37 cellular contexts compared by ENCODE assay signal in the genomic region with DNA sequence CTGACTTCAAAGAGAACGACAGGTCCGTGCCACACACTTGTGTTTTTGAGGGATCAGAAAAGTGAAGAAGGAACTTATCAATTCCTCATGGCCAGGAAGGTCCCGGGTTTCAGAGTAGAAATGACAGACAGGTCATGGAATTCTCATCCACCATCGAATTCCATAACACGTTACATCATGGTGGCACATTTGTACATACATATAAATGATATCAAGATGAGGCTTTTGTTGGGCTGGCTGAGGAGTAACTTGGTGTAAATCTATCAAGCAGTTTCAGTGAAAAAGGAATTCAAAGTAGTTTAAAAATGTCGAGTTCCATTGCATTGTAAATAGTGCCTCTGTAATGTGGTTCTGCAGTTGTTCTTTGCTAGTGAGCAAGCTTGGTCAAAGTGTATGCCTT. TPM values are rescaled to one million over a fixed set of nuclear protein-coding genes. Genes with fewer than 3 reads are reported as not detected.
"Had no signal": no experiment of that assay in that cellular context is flagged by ENCODE, and none has a peak within 500 bp of the region (broad histone marks: within the 10 kb centered on the region; RNA-seq: fewer than 3 reads in every experiment).

No MANE protein-coding gene starts in this region.

- H3K27ac Mint-ChIP-seq: activated CD4-positive, alpha-beta memory T cell treated with anti-CD3 and anti-CD28 coated beads, Interleukin-2, amount 10 ng/mL, durations not matched to agents 7 days and 5 days; activated CD4-positive, alpha-beta T cell treated with anti-CD3 and anti-CD28 coated beads for 36 hours; activated CD4-positive, alpha-beta T cell treated with anti-CD3 and anti-CD28 coated beads, Interleukin-2, amount 10 ng/mL, durations not matched to agents 7 days and 5 days; activated CD8-positive, alpha-beta memory T cell treated with anti-CD3 and anti-CD28 coated beads, Interleukin-2, amount 10 ng/mL, durations not matched to agents 7 days and 5 days; activated CD8-positive, alpha-beta T cell treated with anti-CD3 and anti-CD28 coated beads, Interleukin-2, amount 10 ng/mL, durations not matched to agents 7 days and 5 days; activated naive CD4-positive, alpha-beta T cell treated with anti-CD3 and anti-CD28 coated beads, Interleukin-2, amount 10 ng/mL, durations not matched to agents 7 days and 5 days; activated naive CD4-positive, alpha-beta T cell treated with anti-CD3 and anti-CD28 coated beads, Interleukin-2, amount 50 U/mL, for 24 hours; activated naive CD8-positive, alpha-beta T cell; activated naive CD8-positive, alpha-beta T cell treated with anti-CD3 and anti-CD28 coated beads, Interleukin-2, amount 10 ng/mL, durations not matched to agents 7 days and 5 days; activated naive CD8-positive, alpha-beta T cell treated with anti-CD3 and anti-CD28 coated beads, Interleukin-2, amount 50 U/mL, for 24 hours; activated T-cell treated with anti-CD3 and anti-CD28 coated beads, Interleukin-2, amount 50 U/mL, for 24 hours; activated T-helper 2 cell treated with anti-CD3 and anti-CD28 coated beads, Interferon-gamma antibody, Interleukin-2, Interleukin-4, amounts not matched to agents 10 μg/mL and 5 μg/mL and 100 μg/mL, durations not matched to agents 14 hours and 24 hours and 36 hours; brain; T-helper 1 cell treated with Interleukin-12 subunit alpha and Interleukin-12 subunit beta and Interleukin-4 antibody, amounts not matched to agents 30 μg/mL and 1 μg/mL, for 36 hours; T-helper 2 cell treated with Interferon-gamma antibody and Interleukin-4, amounts not matched to agents 5 μg/mL and 100 μg/mL, for 36 hours had no signal

- H3K4me1 ChIP-seq: ascending aorta had no signal

- H3K36me3 ChIP-seq: cardiac muscle cell had no signal

- H3K27me3 Mint-ChIP-seq: activated CD4-positive, alpha-beta T cell treated with anti-CD3 and anti-CD28 coated beads for 36 hours; activated naive CD4-positive, alpha-beta T cell treated with anti-CD3 and anti-CD28 coated beads, Interleukin-2, amount 50 U/mL, for 24 hours; activated naive CD8-positive, alpha-beta T cell; activated T-cell treated with anti-CD3 and anti-CD28 coated beads, Interleukin-2, amount 50 U/mL, for 24 hours had no signal

- H3K4me3 ChIP-seq: ascending aorta, cardiac muscle cell had no signal

- H3K27me3 ChIP-seq: ascending aorta had no signal

- DNase-seq: activated CD4-positive, alpha-beta memory T cell treated with anti-CD3 and anti-CD28 coated beads, Interleukin-2, amount 10 ng/mL, durations not matched to agents 7 days and 5 days; activated CD4-positive, alpha-beta T cell treated with anti-CD3 and anti-CD28 coated beads for 1 hour; activated CD4-positive, alpha-beta T cell treated with anti-CD3 and anti-CD28 coated beads for 36 hours; activated CD4-positive, alpha-beta T cell treated with anti-CD3 and anti-CD28 coated beads for 48 hours; activated CD4-positive, alpha-beta T cell treated with anti-CD3 and anti-CD28 coated beads, Interleukin-2, amount 10 ng/mL, durations not matched to agents 7 days and 5 days; activated CD4-positive, alpha-beta T cell treated with anti-CD3 and anti-CD28 coated beads, Interleukin-2, amount 50 U/mL, for 48 hours; activated CD4-positive, CD25-positive, alpha-beta regulatory T cell; activated CD8-positive, alpha-beta memory T cell treated with anti-CD3 and anti-CD28 coated beads for 24 hours; activated CD8-positive, alpha-beta memory T cell treated with anti-CD3 and anti-CD28 coated beads, Interleukin-2, amount 10 ng/mL, durations not matched to agents 7 days and 5 days; activated CD8-positive, alpha-beta memory T cell treated with anti-CD3 and anti-CD28 coated beads, Interleukin-2, amount 50 U/mL, for 48 hours; activated CD8-positive, alpha-beta T cell treated with anti-CD3 and anti-CD28 coated beads, Interleukin-2, amount 10 ng/mL, durations not matched to agents 7 days and 5 days; activated effector memory CD4-positive, alpha-beta T cell treated with Interleukin-2 at 50 U/mL for 16 hours; activated gamma-delta T cell; activated naive CD4-positive, alpha-beta T cell treated with anti-CD3 and anti-CD28 coated beads, Interleukin-2, amount 10 ng/mL, durations not matched to agents 7 days and 5 days; activated naive CD4-positive, alpha-beta T cell treated with Interleukin-2 at 50 U/mL for 16 hours; activated naive CD8-positive, alpha-beta T cell treated with anti-CD3 and anti-CD28 coated beads, Interleukin-2, amount 10 ng/mL, durations not matched to agents 7 days and 5 days; activated naive CD8-positive, alpha-beta T cell treated with anti-CD3 and anti-CD28 coated beads, Interleukin-2, amount 50 U/mL, for 24 hours; activated T-cell treated with anti-CD3 and anti-CD28 coated beads, Interleukin-2, amount 50 U/mL, for 24 hours; activated T-cell treated with anti-CD3 and anti-CD28 coated beads, Interleukin-2, amount 50 U/mL, for 48 hours; amygdala; anterior cingulate cortex; caudate nucleus; cerebellar nuclear complex; T-helper 2 cell; T-helper 9 cell had no signal

- H3K4me3 Mint-ChIP-seq: activated CD4-positive, alpha-beta memory T cell treated with anti-CD3 and anti-CD28 coated beads, Interleukin-2, amount 10 ng/mL, durations not matched to agents 7 days and 5 days; activated CD4-positive, alpha-beta T cell treated with anti-CD3 and anti-CD28 coated beads for 36 hours; activated CD4-positive, alpha-beta T cell treated with anti-CD3 and anti-CD28 coated beads, Interleukin-2, amount 10 ng/mL, durations not matched to agents 7 days and 5 days; activated CD8-positive, alpha-beta memory T cell treated with anti-CD3 and anti-CD28 coated beads, Interleukin-2, amount 10 ng/mL, durations not matched to agents 7 days and 5 days; activated CD8-positive, alpha-beta T cell treated with anti-CD3 and anti-CD28 coated beads, Interleukin-2, amount 10 ng/mL, durations not matched to agents 7 days and 5 days; activated naive CD4-positive, alpha-beta T cell treated with anti-CD3 and anti-CD28 coated beads, Interleukin-2, amount 10 ng/mL, durations not matched to agents 7 days and 5 days; activated naive CD4-positive, alpha-beta T cell treated with anti-CD3 and anti-CD28 coated beads, Interleukin-2, amount 50 U/mL, for 24 hours; activated naive CD8-positive, alpha-beta T cell; activated naive CD8-positive, alpha-beta T cell treated with anti-CD3 and anti-CD28 coated beads, Interleukin-2, amount 10 ng/mL, durations not matched to agents 7 days and 5 days; activated naive CD8-positive, alpha-beta T cell treated with anti-CD3 and anti-CD28 coated beads, Interleukin-2, amount 50 U/mL, for 24 hours; activated T-cell treated with anti-CD3 and anti-CD28 coated beads, Interleukin-2, amount 50 U/mL, for 24 hours; brain; central memory CD8-positive, alpha-beta T cell; T-helper 1 cell treated with Interleukin-12 subunit alpha and Interleukin-12 subunit beta and Interleukin-4 antibody, amounts not matched to agents 30 μg/mL and 1 μg/mL, for 36 hours; T-helper 2 cell treated with Interferon-gamma antibody and Interleukin-4, amounts not matched to agents 5 μg/mL and 100 μg/mL, for 36 hours had no signal

- H3K36me3 Mint-ChIP-seq: activated CD8-positive, alpha-beta memory T cell treated with anti-CD3 and anti-CD28 coated beads, Interleukin-2, amount 10 ng/mL, durations not matched to agents 7 days and 5 days; activated naive CD8-positive, alpha-beta T cell had no signal

- H3K27ac ChIP-seq: ascending aorta, cardiac muscle cell, VCaP had no signal

- H3K9me3 ChIP-seq: ascending aorta had no signal

- H3K9me3 Mint-ChIP-seq: activated CD4-positive, alpha-beta memory T cell treated with anti-CD3 and anti-CD28 coated beads, Interleukin-2, amount 10 ng/mL, durations not matched to agents 7 days and 5 days; activated CD4-positive, alpha-beta T cell treated with anti-CD3 and anti-CD28 coated beads, Interleukin-2, amount 10 ng/mL, durations not matched to agents 7 days and 5 days; activated naive CD4-positive, alpha-beta T cell treated with anti-CD3 and anti-CD28 coated beads, Interleukin-2, amount 10 ng/mL, durations not matched to agents 7 days and 5 days; activated naive CD4-positive, alpha-beta T cell treated with anti-CD3 and anti-CD28 coated beads, Interleukin-2, amount 50 U/mL, for 24 hours; activated naive CD8-positive, alpha-beta T cell treated with anti-CD3 and anti-CD28 coated beads, Interleukin-2, amount 10 ng/mL, durations not matched to agents 7 days and 5 days; activated naive CD8-positive, alpha-beta T cell treated with anti-CD3 and anti-CD28 coated beads, Interleukin-2, amount 50 U/mL, for 24 hours; activated T-cell treated with anti-CD3 and anti-CD28 coated beads, Interleukin-2, amount 50 U/mL, for 24 hours; activated T-helper 2 cell treated with anti-CD3 and anti-CD28 coated beads, Interferon-gamma antibody, Interleukin-2, Interleukin-4, amounts not matched to agents 10 μg/mL and 5 μg/mL and 100 μg/mL, durations not matched to agents 14 hours and 24 hours and 36 hours; brain; central memory CD8-positive, alpha-beta T cell; T-helper 1 cell treated with Interleukin-12 subunit alpha and Interleukin-12 subunit beta and Interleukin-4 antibody, amounts not matched to agents 30 μg/mL and 1 μg/mL, for 36 hours; T-helper 2 cell treated with Interferon-gamma antibody and Interleukin-4, amounts not matched to agents 5 μg/mL and 100 μg/mL, for 36 hours had no signal

- ATAC-seq: activated CD4-positive, alpha-beta T cell treated with anti-CD3 and anti-CD28 coated beads for 36 hours; activated CD4-positive, CD25-positive, alpha-beta regulatory T cell treated with anti-CD3 and anti-CD28 coated beads, Interleukin-2, amount 50 U/mL, for 24 hours; activated CD8-positive, alpha-beta memory T cell treated with anti-CD3 and anti-CD28 coated beads, Interleukin-2, amount 10 ng/mL, durations not matched to agents 7 days and 5 days; activated CD8-positive, alpha-beta T cell treated with anti-CD3 and anti-CD28 coated beads, Interleukin-2, amount 10 ng/mL, durations not matched to agents 7 days and 5 days; activated naive CD8-positive, alpha-beta T cell treated with anti-CD3 and anti-CD28 coated beads, Interleukin-2, amount 50 U/mL, for 24 hours had no signal

RNA-seq across cellular contexts. Expression of a gene that starts 56.2 kb away (rescaled TPM):
- total RNA-seq: activated CD4-positive, alpha-beta memory T cell treated with anti-CD3 and anti-CD28 coated beads, Interleukin-2, amount 10 ng/mL, durations not matched to agents 7 days and 5 days; activated CD4-positive, alpha-beta T cell treated with anti-CD3 and anti-CD28 coated beads for 36 hours; activated CD4-positive, alpha-beta T cell treated with anti-CD3 and anti-CD28 coated beads, Interleukin-2, amount 10 ng/mL, durations not matched to agents 7 days and 5 days; activated CD8-positive, alpha-beta memory T cell treated with anti-CD3 and anti-CD28 coated beads, Interleukin-2, amount 10 ng/mL, durations not matched to agents 7 days and 5 days; activated CD8-positive, alpha-beta T cell treated with anti-CD3 and anti-CD28 coated beads, Interleukin-2, amount 10 ng/mL, durations not matched to agents 7 days and 5 days; activated naive CD8-positive, alpha-beta T cell treated with anti-CD3 and anti-CD28 coated beads, Interleukin-2, amount 10 ng/mL, durations not matched to agents 7 days and 5 days; activated T-helper 2 cell treated with anti-CD3 and anti-CD28 coated beads, Interferon-gamma antibody, Interleukin-2, Interleukin-4, amounts not matched to agents 10 μg/mL and 5 μg/mL and 100 μg/mL, durations not matched to agents 14 hours and 24 hours and 36 hours; ascending aorta; bronchial epithelial cell had no signal
- polyA plus RNA-seq: cardiac muscle cell had no signal
